Comparison of ENCODE assay signal across 17 cellular contexts in the genomic region with DNA sequence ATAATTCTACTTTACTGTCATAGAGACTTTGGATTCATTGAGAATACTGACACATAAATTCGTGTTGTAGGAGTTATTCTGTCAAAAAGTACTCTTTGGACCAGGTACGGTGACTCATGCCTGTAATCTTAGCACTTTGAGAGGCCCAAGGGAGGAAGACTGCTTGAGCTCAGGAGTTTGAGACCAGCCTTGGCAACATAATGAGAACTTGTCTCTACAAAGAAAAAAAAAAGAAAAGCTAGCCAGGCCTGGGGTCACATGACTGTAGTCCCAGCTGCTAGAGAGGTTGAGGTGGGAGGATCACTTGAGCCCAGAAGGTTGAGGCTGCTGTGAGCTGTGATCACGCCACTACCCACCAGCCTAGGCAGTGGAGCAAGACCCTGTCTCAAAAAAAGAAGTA.
"Had no signal": no experiment of that assay in that cellular context is flagged by ENCODE, and none has a peak within 500 bp of the region (broad histone marks: within the 10 kb centered on the region; RNA-seq: fewer than 3 reads in every experiment).

No MANE protein-coding gene starts in this region.

- H3K4me3 Mint-ChIP-seq: natural killer cell; stimulated activated memory B cell treated with anti-CD40 and anti-IgM and Interleukin-4, amounts not matched to agents 10 μg/mL and 1 μg/mL and 100 μg/mL, for 72 hours had no signal

- H3K9me3 Mint-ChIP-seq: natural killer cell; stimulated activated memory B cell treated with anti-CD40 and anti-IgM and Interleukin-4, amounts not matched to agents 10 μg/mL and 1 μg/mL and 100 μg/mL, for 72 hours had no signal

- ATAC-seq: left cardiac atrium; natural killer cell; pancreas; sciatic nerve; stimulated activated memory B cell treated with anti-CD40 and anti-IgM and Interleukin-4, amounts not matched to agents 10 μg/mL and 1 μg/mL and 100 μg/mL, for 72 hours had no signal

- H3K36me3 ChIP-seq: pancreas had no signal

- H3K27me3 ChIP-seq: esophagus muscularis mucosa, pancreas had no signal

- H3K4me3 ChIP-seq: esophagus muscularis mucosa, pancreas had no signal

- H3K27ac Mint-ChIP-seq: natural killer cell; stimulated activated memory B cell treated with anti-CD40 and anti-IgM and Interleukin-4, amounts not matched to agents 10 μg/mL and 1 μg/mL and 100 μg/mL, for 72 hours had no signal

- H3K36me3 Mint-ChIP-seq: natural killer cell had no signal

- H3K4me1 Mint-ChIP-seq: natural killer cell; stimulated activated memory B cell treated with anti-CD40 and anti-IgM and Interleukin-4, amounts not matched to agents 10 μg/mL and 1 μg/mL and 100 μg/mL, for 72 hours had no signal

- H3K27ac ChIP-seq: esophagus muscularis mucosa, pancreas had no signal

- DNase-seq: activated CD4-positive, alpha-beta T cell treated with anti-CD3 and anti-CD28 coated beads, Interleukin-2, amount 50 U/mL, for 1 hour; activated CD4-positive, CD25-positive, alpha-beta regulatory T cell treated with anti-CD3 and anti-CD28 coated beads, Interleukin-2, amount 50 U/mL, for 72 hours; activated CD8-positive, alpha-beta memory T cell treated with anti-CD3 and anti-CD28 coated beads for 24 hours; activated CD8-positive, alpha-beta memory T cell treated with anti-CD3 and anti-CD28 coated beads, Interleukin-2, amount 50 U/mL, for 48 hours; activated effector memory CD4-positive, alpha-beta T cell treated with anti-CD3 and anti-CD28 coated beads, Interleukin-2, amount 50 U/mL, for 16 hours; activated naive CD4-positive, alpha-beta T cell treated with anti-CD3 and anti-CD28 coated beads, Interleukin-2, amount 50 U/mL, for 16 hours; activated T-cell treated with anti-CD3 and anti-CD28 coated beads, Interleukin-2, amount 50 U/mL, for 48 hours; dermis blood vessel endothelial cell; effector memory CD4-positive, alpha-beta T cell; left cardiac atrium; mesenchymal stem cell; natural killer cell; pancreas; stimulated activated CD4-positive, alpha-beta T cell treated with anti-CD3 and anti-CD28 coated beads, Interleukin-4, amount 100 ng/mL, for 24 hours had no signal

- H3K9me3 ChIP-seq: esophagus muscularis mucosa, pancreas had no signal

- H3K27me3 Mint-ChIP-seq: stimulated activated memory B cell treated with anti-CD40 and anti-IgM and Interleukin-4, amounts not matched to agents 10 μg/mL and 1 μg/mL and 100 μg/mL, for 72 hours had no signal

- H3K4me1 ChIP-seq: esophagus muscularis mucosa, pancreas had no signal
